8 cellular contexts compared by ENCODE assay signal in genomic region chrX:155086202-155086840, GRCh38. TPM values are rescaled to one million over a fixed set of nuclear protein-coding genes. Genes with fewer than 3 reads are reported as not detected.
A peak's percentile ranks its signal among the peaks of the same experiment; 100 is the strongest.
DNase-seq lines count a peak whose midpoint lies in the region; ATAC-seq and TF ChIP-seq lines count a peak whose summit lies in the region.

No MANE protein-coding gene starts in this region.

- intact Hi-C loops in mucosa of descending colon (cut with DNase I, micrococcal nuclease), result no loop called here

- DNase-seq in activated effector memory CD4-positive, alpha-beta T cell treated with anti-CD3 and anti-CD28 coated beads, Interleukin-2, amount 50 U/mL, for 16 hours, result peak; percentile 77
- DNase-seq in activated effector memory CD4-positive, alpha-beta T cell treated with Interleukin-2 at 50 U/mL for 16 hours, result no peak
- DNase-seq in T follicular helper cell (ENCODE audit: low read depth), result peak; percentile 13
- peak; percentile 40 to 55 for DNase-seq in cardiac fibroblast (ENCODE audit: low read depth in 2 of 2)
- DNase-seq in mucosa of descending colon, result peak in 2 of 3 donors; percentile 30 to 58
- DNase-seq in 8988T, result no peak
- DNase-seq in amniotic stem cell (lab: John Stamatoyannopoulos, UW), result no peak

- no peak overlapping the region for H3K4me3 ChIP-seq in cardiac fibroblast (replicated peaks in 1 of 2; ENCODE audit: low read depth in 2 of 2, low read length in 2 of 2)
- no peak overlapping the region for H3K4me3 ChIP-seq in mucosa of descending colon

- no peaks in the 10 kb centered on the region for H3K9me3 ChIP-seq in mucosa of descending colon

- H3K4me1 ChIP-seq in mucosa of descending colon (ENCODE audit: low read depth), result no peaks in the 10 kb centered on the region

- peak; percentile 60 for TF ChIP-seq CTCF in cardiac fibroblast (IDR thresholded peaks at IDR 0.05; ENCODE audit: low read depth, low read length)
- no peak for TF ChIP-seq CTCF in mucosa of descending colon (IDR thresholded peaks at IDR 0.05)

- ATAC-seq in mucosa of descending colon (peak; percentile 62), esophagus mucosa (no peak)

- H3K36me3 ChIP-seq in mucosa of descending colon (ENCODE audit: low read depth), result no peaks in the 10 kb centered on the region

RNA-seq across cellular contexts. Expression of gene BRCC3, which starts 15.0 kb away (rescaled TPM):
- total RNA-seq in mucosa of descending colon, result 10 to 100 TPM; 28.5 to 35.7 (median 32.0) TPM
- 23.1 TPM for total RNA-seq in esophagus mucosa

RNA-seq across cellular contexts. Expression of gene CMC4, which starts 15.4 kb away (rescaled TPM):
- total RNA-seq in mucosa of descending colon (1 to 10 TPM; 1.9 to 5.2 (median 4.8) TPM), esophagus mucosa (4.1 TPM)

RNA-seq across cellular contexts. Expression of gene MTCP1, which starts 15.4 kb away (rescaled TPM):
- total RNA-seq in mucosa of descending colon, result 10 to 100 TPM; 11.7 to 22.3 (median 20.1) TPM
- total RNA-seq in esophagus mucosa, result 14.9 TPM

RNA-seq across cellular contexts. Expression of gene FUNDC2, which starts 59.7 kb away (rescaled TPM):
- total RNA-seq in mucosa of descending colon, result 10 to 100 TPM; 48.9 to 92.8 (median 53.3) TPM
- total RNA-seq in esophagus mucosa, result 30.9 TPM

Comparison
In these comparisons a context has a peak if more than half of its experiments do, and no peak if none do; other contexts are left out.
1. DNase-seq: peak in activated effector memory CD4-positive, alpha-beta T cell treated with anti-CD3 and anti-CD28 coated beads, Interleukin-2, amount 50 U/mL, for 16 hours (single experiment), T follicular helper cell (single experiment), cardiac fibroblast (2 of 2) and mucosa of descending colon (2 of 3); none in activated effector memory CD4-positive, alpha-beta T cell treated with Interleukin-2 at 50 U/mL for 16 hours (single experiment), 8988T (single experiment) and amniotic stem cell (single experiment).